ENCODE assay signal across 11 cellular contexts in genomic region chr2:25817630-25818029, GRCh38.
A peak's percentile ranks its signal among the peaks of the same experiment; 100 is the strongest.
DNase-seq lines count a peak whose midpoint lies in the region; ATAC-seq and TF ChIP-seq lines count a peak whose summit lies in the region.
"Had no signal": no experiment of that assay in that cellular context is flagged by ENCODE, and none has a peak within 500 bp of the region (broad histone marks: within the 10 kb centered on the region; RNA-seq: fewer than 3 reads in every experiment).

No MANE protein-coding gene starts in this region.

- H3K4me1 ChIP-seq in stomach (peaks cover 0 to 16% (median 6%) of the 10 kb centered on the region in 4 donors), hepatocyte (ENCODE audit: insufficient read depth) (no peaks in the 10 kb centered on the region)

- ATAC-seq in GM19351 (IDR thresholded peaks at IDR 0.05; ENCODE audit: unreplicated experiment) (peak; percentile 49), HG03095 (IDR thresholded peaks at IDR 0.05; ENCODE audit: unreplicated experiment) (peak; percentile 63)
- ATAC-seq: HCT116 had no signal

- no peaks in the 10 kb centered on the region for H3K9me3 Mint-ChIP-seq in activated naive CD8-positive, alpha-beta T cell treated with anti-CD3 and anti-CD28 coated beads for 36 hours

- intact Hi-C loops in stomach (cut with DNase I; ENCODE audit: low total_unique reads), result no loop called here

- H3K4me2 ChIP-seq in hepatocyte, result no peak overlapping the region

- H3K27ac Mint-ChIP-seq in activated naive CD8-positive, alpha-beta T cell treated with anti-CD3 and anti-CD28 coated beads for 36 hours, result peak overlapping the region; percentile 80

- no peaks in the 10 kb centered on the region for H3K36me3 ChIP-seq in stomach
- H3K36me3 ChIP-seq in hepatocyte (replicated peaks; ENCODE audit: insufficient read depth, low read depth), result no peaks in the 10 kb centered on the region
- H3K36me3 ChIP-seq: left ventricle myocardium inferior had no signal

- H3K36me3 Mint-ChIP-seq in activated naive CD8-positive, alpha-beta T cell treated with anti-CD3 and anti-CD28 coated beads for 36 hours, result peaks cover 44% of the 10 kb centered on the region

- no peak overlapping the region for H2AFZ ChIP-seq in hepatocyte

- DNase-seq in GM13977 (ENCODE audit: low spot score), result peak; percentile 64
- DNase-seq in activated naive CD8-positive, alpha-beta T cell treated with anti-CD3 and anti-CD28 coated beads for 36 hours, result peak; percentile 27
- DNase-seq in stomach, result no peak
- DNase-seq in central memory CD4-positive, alpha-beta T cell, result no peak
- DNase-seq in SHP77 (lab: John Stamatoyannopoulos, UW), result no peak
- DNase-seq in hepatocyte (ENCODE audit: low spot score), result no peak
- DNase-seq: left ventricle myocardium inferior, NCI-H1417 treated with DMSO at 0.1 percent for 48 hours had no signal

- TF ChIP-seq CTCF in GM13977 (IDR thresholded peaks at IDR 0.05; ENCODE audit: extremely low read depth, insufficient read depth, missing control alignments) (no peak), stomach (IDR thresholded peaks at IDR 0.05) (no peak), hepatocyte (IDR thresholded peaks at IDR 0.05; ENCODE audit: poor library complexity) (no peak)

- H3K9me2 ChIP-seq in hepatocyte (replicated peaks; ENCODE audit: insufficient read depth), result no peaks in the 10 kb centered on the region

- no peaks in the 10 kb centered on the region for H3K27me3 Mint-ChIP-seq in activated naive CD8-positive, alpha-beta T cell treated with anti-CD3 and anti-CD28 coated beads for 36 hours

- H4K20me1 ChIP-seq in hepatocyte (ENCODE audit: insufficient read depth, poor library complexity, severe bottlenecking), result peaks cover 3% of the 10 kb centered on the region

- no peak overlapping the region for H3K4me3 ChIP-seq in stomach
- no peak overlapping the region for H3K4me3 ChIP-seq in hepatocyte
- H3K4me3 ChIP-seq: left ventricle myocardium inferior had no signal

- H3K4me3 Mint-ChIP-seq in activated naive CD8-positive, alpha-beta T cell treated with anti-CD3 and anti-CD28 coated beads for 36 hours, result peak overlapping the region; percentile 37

- peaks cover 46% of the 10 kb centered on the region for H3K4me1 Mint-ChIP-seq in activated naive CD8-positive, alpha-beta T cell treated with anti-CD3 and anti-CD28 coated beads for 36 hours

- H3K27me3 ChIP-seq in stomach (no peaks in the 10 kb centered on the region), hepatocyte (no peaks in the 10 kb centered on the region)

- in situ Hi-C loops in GM13977 (cut with MboI; ENCODE audit: low pct_unique_long_range_greater_than_20kb, low sequenced_read_pairs, unreplicated experiment), result no loop called here

- peaks cover 42% of the 10 kb centered on the region for H3K79me2 ChIP-seq in hepatocyte

- TF ChIP-seq EP300 in stomach (IDR thresholded peaks at IDR 0.05), result no peak

- H3K27ac ChIP-seq in stomach (no peak overlapping the region), hepatocyte (no peak overlapping the region)
- H3K27ac ChIP-seq: left ventricle myocardium inferior had no signal

- no peak for TF ChIP-seq POLR2A in stomach (IDR thresholded peaks at IDR 0.05)

- H3K9me3 ChIP-seq in stomach (no peaks in the 10 kb centered on the region), hepatocyte (ENCODE audit: low read depth) (no peaks in the 10 kb centered on the region)
- H3K9me3 ChIP-seq: left ventricle myocardium inferior had no signal

Comparison
In these comparisons a context has a peak if more than half of its experiments do, and no peak if none do; other contexts are left out.
1. DNase-seq: peak in GM13977 (single experiment) and activated naive CD8-positive, alpha-beta T cell treated with anti-CD3 and anti-CD28 coated beads for 36 hours (single experiment); none in stomach (single experiment), central memory CD4-positive, alpha-beta T cell (single experiment), SHP77 (0 of 2) and hepatocyte (single experiment).